11 cellular contexts compared by ENCODE assay signal in genomic region chr11:121449626-121450025, GRCh38. TPM values are rescaled to one million over a fixed set of nuclear protein-coding genes. Genes with fewer than 3 reads are reported as not detected.
DNase-seq lines count a peak whose midpoint lies in the region; ATAC-seq and TF ChIP-seq lines count a peak whose summit lies in the region.
"Had no signal": no experiment of that assay in that cellular context is flagged by ENCODE, and none has a peak within 500 bp of the region (broad histone marks: within the 10 kb centered on the region; RNA-seq: fewer than 3 reads in every experiment).

No MANE protein-coding gene starts in this region.

- H3K27ac ChIP-seq in liver (ENCODE audit: low read depth in 1 of 2, low read length in 2 of 2): peak overlapping the region; percentile 1 to 15

- intact Hi-C loops in sciatic nerve (cut with DNase I): no loop called here

- peaks cover 91% of the 10 kb centered on the region for H3K4me1 Mint-ChIP-seq in stimulated activated naive CD8-positive, alpha-beta T cell treated with anti-CD3 and anti-CD28 coated beads, Interleukin-15, Interleukin-2, amounts not matched to agents 100 ng/mL and 50 ng/mL, for 24 hours (ENCODE audit: low read depth)
- peaks cover 81% of the 10 kb centered on the region for H3K4me1 Mint-ChIP-seq in activated CD4-positive, alpha-beta memory T cell treated with anti-CD3 and anti-CD28 coated beads, Interleukin-2, amount 10 ng/mL, durations not matched to agents 7 days and 5 days

- POLR2A ChIA-PET in activated CD4-positive, alpha-beta memory T cell treated with anti-CD3 and anti-CD28 coated beads, Interleukin-2, amount 10 ng/mL, durations not matched to agents 7 days and 5 days (lab: Charles Lee): interaction anchor here (0.9 to 5.7 kb wide), 13 partner anchors 14 to 157 kb away, joined by 3 to 187 read pairs (median 5); partner anchors contain the start of gene SC5D

- peak overlapping the region; percentile 55 for H3K4me3 Mint-ChIP-seq in stimulated activated naive CD8-positive, alpha-beta T cell treated with anti-CD3 and anti-CD28 coated beads, Interleukin-15, Interleukin-2, amounts not matched to agents 100 ng/mL and 50 ng/mL, for 24 hours
- H3K4me3 Mint-ChIP-seq in activated CD4-positive, alpha-beta memory T cell treated with anti-CD3 and anti-CD28 coated beads, Interleukin-2, amount 10 ng/mL, durations not matched to agents 7 days and 5 days: peak overlapping the region; percentile 51

- no peaks in the 10 kb centered on the region for H3K36me3 ChIP-seq in liver (ENCODE audit: control insufficient read depth in 4 of 4, insufficient read depth in 3 of 4, low read depth in 1 of 4, low read length in 3 of 4)

- H3K27me3 ChIP-seq in liver (ENCODE audit: control insufficient read depth in 4 of 4, insufficient read depth in 4 of 4, low read length in 3 of 4): no peaks in the 10 kb centered on the region

- no peak for ATAC-seq in stimulated activated naive CD8-positive, alpha-beta T cell treated with anti-CD3 and anti-CD28 coated beads, Interleukin-15, Interleukin-2, amounts not matched to agents 100 U/mL and 50 U/mL, for 24 hours
- no peak for ATAC-seq in sciatic nerve
- ATAC-seq: left lobe of liver had no signal

- H3K9me3 ChIP-seq in liver (ENCODE audit: control insufficient read depth in 4 of 4, low read length in 3 of 4): no peaks in the 10 kb centered on the region

- no peaks in the 10 kb centered on the region for H3K9me3 Mint-ChIP-seq in stimulated activated naive CD8-positive, alpha-beta T cell treated with anti-CD3 and anti-CD28 coated beads, Interleukin-15, Interleukin-2, amounts not matched to agents 100 ng/mL and 50 ng/mL, for 24 hours
- no peaks in the 10 kb centered on the region for H3K9me3 Mint-ChIP-seq in activated CD4-positive, alpha-beta memory T cell treated with anti-CD3 and anti-CD28 coated beads, Interleukin-2, amount 10 ng/mL, durations not matched to agents 7 days and 5 days

- H3K4me3 ChIP-seq in liver (ENCODE audit: low read depth in 1 of 3, low read length in 3 of 3): no peak overlapping the region

- no peak for TF ChIP-seq RAD21 in liver (IDR thresholded peaks at IDR 0.05)

- no peak for DNase-seq in stimulated activated naive CD8-positive, alpha-beta T cell treated with anti-CD3 and anti-CD28 coated beads, Interleukin-15, Interleukin-2, amounts not matched to agents 100 U/mL and 50 U/mL, for 24 hours
- DNase-seq in activated CD4-positive, alpha-beta memory T cell treated with anti-CD3 and anti-CD28 coated beads, Interleukin-2, amount 10 ng/mL, durations not matched to agents 7 days and 5 days: no peak
- no peak for DNase-seq in medulla oblongata (ENCODE audit: extremely low spot score)
- DNase-seq in NCI-H1436 (lab: John Stamatoyannopoulos, UW): no peak
- DNase-seq in midbrain (lab: John Stamatoyannopoulos, UW): no peak
- no peak for DNase-seq in sciatic nerve (ENCODE audit: low spot score)
- DNase-seq: caudate nucleus, DMS 273 treated with DMSO at 0.1 percent for 48 hours had no signal

- TF ChIP-seq CTCF in liver (IDR thresholded peaks at IDR 0.05; ENCODE audit: low read depth, low read length, missing input control): no peak

- 96% methylated on average over 2 of the region's 2 CpGs for WGBS in liver

- CTCF ChIA-PET in activated CD4-positive, alpha-beta memory T cell treated with anti-CD3 and anti-CD28 coated beads, Interleukin-2, amount 10 ng/mL, durations not matched to agents 7 days and 5 days (lab: Charles Lee): interaction anchor here (0.8 to 4.6 kb wide), 5 partner anchors 14 to 141 kb away, joined by 4 to 91 read pairs (median 5); no protein-coding TSS in a partner anchor

- peaks cover 13% of the 10 kb centered on the region for H3K36me3 Mint-ChIP-seq in stimulated activated naive CD8-positive, alpha-beta T cell treated with anti-CD3 and anti-CD28 coated beads, Interleukin-15, Interleukin-2, amounts not matched to agents 100 ng/mL and 50 ng/mL, for 24 hours (ENCODE audit: low read depth)
- peaks cover 46% of the 10 kb centered on the region for H3K36me3 Mint-ChIP-seq in activated CD4-positive, alpha-beta memory T cell treated with anti-CD3 and anti-CD28 coated beads, Interleukin-2, amount 10 ng/mL, durations not matched to agents 7 days and 5 days (ENCODE audit: low read depth)

- peak overlapping the region; percentile 85 for H3K27ac Mint-ChIP-seq in stimulated activated naive CD8-positive, alpha-beta T cell treated with anti-CD3 and anti-CD28 coated beads, Interleukin-15, Interleukin-2, amounts not matched to agents 100 ng/mL and 50 ng/mL, for 24 hours
- peak overlapping the region; percentile 90 for H3K27ac Mint-ChIP-seq in activated CD4-positive, alpha-beta memory T cell treated with anti-CD3 and anti-CD28 coated beads, Interleukin-2, amount 10 ng/mL, durations not matched to agents 7 days and 5 days

- H3K27me3 Mint-ChIP-seq in stimulated activated naive CD8-positive, alpha-beta T cell treated with anti-CD3 and anti-CD28 coated beads, Interleukin-15, Interleukin-2, amounts not matched to agents 100 ng/mL and 50 ng/mL, for 24 hours: no peaks in the 10 kb centered on the region
- H3K27me3 Mint-ChIP-seq in activated CD4-positive, alpha-beta memory T cell treated with anti-CD3 and anti-CD28 coated beads, Interleukin-2, amount 10 ng/mL, durations not matched to agents 7 days and 5 days: no peaks in the 10 kb centered on the region

- no peak overlapping the region for H3K9ac ChIP-seq in liver (ENCODE audit: low read depth in 1 of 2, low read length in 2 of 2)

- peaks cover 3 to 34% (median 25%) of the 10 kb centered on the region in 4 donors for H3K4me1 ChIP-seq in liver (ENCODE audit: control insufficient read depth in 4 of 4, insufficient read depth in 4 of 4, low read length in 3 of 4)

TF ChIP-seq in liver, 16 proteins besides CTCF, POLR2A, EP300 and RAD21:
- TF ChIP-seq FOXA1 (IDR thresholded peaks at IDR 0.05) (no peak), NR2F2 (IDR thresholded peaks at IDR 0.05) (no peak), ZBTB33 (IDR thresholded peaks at IDR 0.05) (no peak), REST (IDR thresholded peaks at IDR 0.05) (no peak), FOXA2 (IDR thresholded peaks at IDR 0.05) (no peak), TAF1 (conservative IDR thresholded peaks at IDR 0.05) (no peak), ATF3 (IDR thresholded peaks at IDR 0.05) (no peak), SP1 (IDR thresholded peaks at IDR 0.05) (no peak), RXRA (IDR thresholded peaks at IDR 0.05) (no peak), HNF4A (conservative IDR thresholded peaks at IDR 0.05) (no peak), GABPA (IDR thresholded peaks at IDR 0.05 in 1 of 2, conservative IDR thresholded peaks at IDR 0.05 in 1 of 2) (no peak), MAX (IDR thresholded peaks at IDR 0.05) (no peak)

RNA-seq across cellular contexts. Expression of gene SORL1, which starts 2.5 kb away (rescaled TPM):
- total RNA-seq in activated CD4-positive, alpha-beta memory T cell treated with anti-CD3 and anti-CD28 coated beads, Interleukin-2, amount 10 ng/mL, durations not matched to agents 7 days and 5 days: 100 to 1,000 TPM; 115 to 116 TPM
- total RNA-seq in liver: 100 to 1,000 TPM in 1 of 2 donors, 10 to 100 TPM in 1; 26.9 to 124 TPM
- polyA plus RNA-seq in liver: 10 to 100 TPM; 14.6 to 23.8 TPM
- total RNA-seq in sciatic nerve: 45.1 TPM
